ENCODE assay signal across 7 cellular contexts in genomic region chr19:49930483-49931011, GRCh38. TPM values are rescaled to one million over a fixed set of nuclear protein-coding genes. Genes with fewer than 3 reads are reported as not detected.
DNase-seq lines count a peak whose midpoint lies in the region; ATAC-seq and TF ChIP-seq lines count a peak whose summit lies in the region.

No MANE protein-coding gene starts in this region.

- no peaks in the 10 kb centered on the region for H3K9me3 Mint-ChIP-seq in T-cell

- no peaks in the 10 kb centered on the region for H3K27me3 Mint-ChIP-seq in T-cell

- POLR2A ChIA-PET in HEK293 (lab: Yijun Ruan, JAX) = interaction anchor here (1.0 to 2.8 kb wide), 23 partner anchors 9 to 435 kb away, joined by 3 to 41 read pairs (median 6); partner anchors contain the start of genes AKT1S1, FUZ, MED25 and PNKP
- POLR2A ChIA-PET in T-cell (lab: Charles Lee) = interaction anchor here in 1 of 2 donors (1.2 to 1.4 kb wide), 2 partner anchors 34 to 290 kb away, joined by 5 to 9 read pairs; partner anchors contain the start of genes IL4I1 and RRAS

- H3K4me1 ChIP-seq in HEK293 (ENCODE audit: control insufficient read depth, insufficient read depth, low read length) = peaks cover 9% of the 10 kb centered on the region
- peaks cover 4 to 47% (median 21%) of the 10 kb centered on the region in 9 donors for H3K4me1 ChIP-seq in heart right ventricle
- peaks cover 17 to 30% (median 18%) of the 10 kb centered on the region in 3 donors for H3K4me1 ChIP-seq in skeletal muscle tissue (ENCODE audit: control insufficient read depth in 3 of 3, insufficient read depth in 3 of 3, low read length in 3 of 3)

- ATAC-seq in T-cell (replicated peaks in 1 of 4) (no peak), heart right ventricle (peak in 3 of 8 donors; percentile 5 to 23 (median 9))

- no peak overlapping the region for H3K4me3 ChIP-seq in HEK293 (ENCODE audit: low read depth, low read length)
- H3K4me3 ChIP-seq in heart right ventricle = peak overlapping the region in 9 of 10 donors; percentile 66 to 98 (median 93)
- peak overlapping the region in 2 of 3 donors; percentile 88 to 95 for H3K4me3 ChIP-seq in skeletal muscle tissue (ENCODE audit: low read length in 3 of 3)
- H3K4me3 ChIP-seq in WERI-Rb-1 (ENCODE audit: low read depth, low read length) = no peak overlapping the region; the same call in 1 of the 2 replicates

- H3K27me3 ChIP-seq in heart right ventricle (no peaks in the 10 kb centered on the region), skeletal muscle tissue (ENCODE audit: control insufficient read depth in 3 of 3, insufficient read depth in 3 of 3, low read length in 3 of 3) (no peaks in the 10 kb centered on the region), WERI-Rb-1 (ENCODE audit: insufficient read depth, low read depth, severe bottlenecking) (no peaks in the 10 kb centered on the region)

- peak overlapping the region; percentile 36 to 97 for H3K27ac Mint-ChIP-seq in T-cell

- peak overlapping the region; percentile 11 to 99 (median 55) for H3K4me3 Mint-ChIP-seq in T-cell

- no peak for TF ChIP-seq CTCF in HEK293 (tag by site-specific recombination; IDR thresholded peaks at IDR 0.05)
- TF ChIP-seq CTCF in heart right ventricle (IDR thresholded peaks at IDR 0.05) = no peak
- TF ChIP-seq CTCF in WERI-Rb-1 (IDR thresholded peaks at IDR 0.05; ENCODE audit: low read depth, low read length) = no peak

- CTCF ChIA-PET in HEK293 (lab: Yijun Ruan, JAX) (interaction anchor here (0.6 to 1.0 kb wide), 4 partner anchors 21 to 213 kb away, joined by 3 to 4 read pairs (median 4); no protein-coding TSS in a partner anchor), T-cell (lab: Charles Lee) (interaction anchor here in 1 of 2 donors (0.6 kb wide), 1 partner anchor 1335 kb away, joined by 3 read pairs; no protein-coding TSS in a partner anchor)

- H3K4me1 Mint-ChIP-seq in T-cell = peaks cover 57 to 67% (median 62%) of the 10 kb centered on the region in 3 donors

- intact Hi-C loops in heart right ventricle (cut with DNase I) = loop anchor here in 3 of 10 donors (2.0 to 10.0 kb wide), 3 partner anchors 54 to 204 kb away; partner anchors contain the start of genes AKT1S1 (in 1 of the 3) and TBC1D17 (in 1 of the 3)

- WGBS in heart right ventricle, 2 donors = 51 to 61% methylated on average over 15 of the region's 15 CpGs

- peaks cover 8% of the 10 kb centered on the region for H3K36me3 Mint-ChIP-seq in T-cell

- H3K9ac ChIP-seq in skeletal muscle tissue (ENCODE audit: low read depth in 1 of 3, low read length in 3 of 3) = no peak overlapping the region

- H3K9me3 ChIP-seq in HEK293 (ENCODE audit: control insufficient read depth, insufficient read depth, low read depth, low read length) (no peaks in the 10 kb centered on the region), heart right ventricle (no peaks in the 10 kb centered on the region), skeletal muscle tissue (ENCODE audit: control insufficient read depth in 3 of 3, low read length in 3 of 3) (no peaks in the 10 kb centered on the region), WERI-Rb-1 (ENCODE audit: severe bottlenecking) (no peaks in the 10 kb centered on the region)

- peaks cover 22 to 32% of the 10 kb centered on the region in 2 experiments for H3K36me3 ChIP-seq in HEK293 (ENCODE audit: control insufficient read depth in 2 of 2, insufficient read depth in 1 of 2, low read length in 2 of 2)
- H3K36me3 ChIP-seq in heart right ventricle = peaks cover 0 to 39% (median 0%) of the 10 kb centered on the region in 9 donors
- peaks cover 10 to 17% (median 11%) of the 10 kb centered on the region in 3 donors for H3K36me3 ChIP-seq in skeletal muscle tissue (ENCODE audit: control insufficient read depth in 3 of 3, insufficient read depth in 3 of 3, low read length in 3 of 3)
- H3K36me3 ChIP-seq in WERI-Rb-1 = peaks cover 37% of the 10 kb centered on the region

- H3K27ac ChIP-seq in HEK293 (ENCODE audit: extremely low read depth, low read depth, low read length) (no peak overlapping the region), heart right ventricle (peak overlapping the region in 9 of 10 donors; percentile 68 to 96 (median 95)), skeletal muscle tissue (ENCODE audit: low read depth, low read length) (peak overlapping the region; percentile 88), WERI-Rb-1 (no peak overlapping the region)

- DNase-seq in T-cell (peak in 4 of 34 experiments; percentile 5 to 21 (median 12)), heart right ventricle (peak; percentile 49 to 59), WERI-Rb-1 (no peak), NOMO-1 treated with dmso at 0.1 percent for 144 hours (lab: John Stamatoyannopoulos, UW; ENCODE audit: unreplicated experiment) (no peak)
- DNase-seq in activated CD4-positive, CD25-positive, alpha-beta regulatory T cell treated with anti-CD3 and anti-CD28 coated beads, Interleukin-2, amount 50 U/mL, for 72 hours = no peak

TF ChIP-seq in HEK293, 187 proteins besides CTCF, POLR2A, EP300 and RAD21:
- no peak for TF ChIP-seq ZBTB26 (tag by site-specific recombination; optimal IDR thresholded peaks at IDR 0.05)
- 0 out of 2 replicates have a peak, but pooled peaks have one; percentile 63 for TF ChIP-seq KLF1 (tag by site-specific recombination; IDR thresholded peaks at IDR 0.05)
- TF ChIP-seq KLF9 (tag by site-specific recombination; IDR thresholded peaks at IDR 0.05; ENCODE audit: low read depth) = peak; percentile 33; the same call in 1 of the 2 replicates

RNA-seq across cellular contexts. Expression of gene NUP62, which starts 1.2 kb away (rescaled TPM):
- total RNA-seq in T-cell (10 to 100 TPM; 36.2 to 67.5 (median 59.5) TPM), heart right ventricle (10 to 100 TPM; 23.1 to 48.1 (median 32.7) TPM), skeletal muscle tissue (16.2 TPM)
- polyA plus RNA-seq in heart right ventricle = 10 to 100 TPM; 13.2 to 19.7 TPM

RNA-seq across cellular contexts. Expression of gene ATF5, which starts 1.5 kb away (rescaled TPM):
- total RNA-seq in T-cell (10 to 100 TPM in 3 of 5 donors, 1 to 10 TPM in 2; 8.5 to 18.9 (median 11.2) TPM), heart right ventricle (10 to 100 TPM in 3 of 10 donors, 1 to 10 TPM in 7; 6.4 to 33.8 (median 9.7) TPM), skeletal muscle tissue (2.1 TPM)
- 10 to 100 TPM; 14.1 to 22.0 TPM for polyA plus RNA-seq in heart right ventricle

RNA-seq across cellular contexts. Expression of gene SIGLEC11, which starts 30.4 kb away (rescaled TPM):
- total RNA-seq in T-cell = under 1 TPM in 2 of 5 donors, not detected in 3; 0.09 to 0.23 TPM
- 1 to 10 TPM in 1 of 10 donors, under 1 TPM in 8, not detected in 1; 0.11 to 1.1 (median 0.42) TPM for total RNA-seq in heart right ventricle
- 1 to 10 TPM in 1 of 2 donors, under 1 TPM in 1; 0.20 to 1.7 TPM for polyA plus RNA-seq in heart right ventricle
- total RNA-seq in skeletal muscle tissue = 1.6 TPM

RNA-seq across cellular contexts. Expression of gene IL4I1, which starts 33.9 kb away (rescaled TPM):
- 10 to 100 TPM in 1 of 5 donors, 1 to 10 TPM in 4; 2.0 to 12.4 (median 4.0) TPM for total RNA-seq in T-cell
- total RNA-seq in heart right ventricle = 10 to 100 TPM in 1 of 10 donors, under 1 TPM in 7, not detected in 2; 0.26 to 26.9 (median 0.60) TPM
- under 1 TPM in 1 of 2 donors, not detected in 1; 0.33 TPM for polyA plus RNA-seq in heart right ventricle
- total RNA-seq in skeletal muscle tissue = 0.52 TPM

RNA-seq across cellular contexts. Expression of gene TBC1D17, which starts 53.0 kb away (rescaled TPM):
- 100 to 1,000 TPM in 1 of 5 donors, 10 to 100 TPM in 4; 46.5 to 102 (median 88.6) TPM for total RNA-seq in T-cell
- total RNA-seq in heart right ventricle = 10 to 100 TPM; 40.6 to 57.9 (median 50.6) TPM
- polyA plus RNA-seq in heart right ventricle = 10 to 100 TPM; 30.4 to 41.7 TPM
- 7.3 TPM for total RNA-seq in skeletal muscle tissue

Comparison
In these comparisons a context has a peak if more than half of its experiments do, and no peak if none do; other contexts are left out.
1. H3K27ac ChIP-seq: peak in heart right ventricle (9 of 10) and skeletal muscle tissue (single experiment); none in HEK293 (single experiment) and WERI-Rb-1 (single experiment).
2. H3K4me3 ChIP-seq: peak in heart right ventricle (9 of 10) and skeletal muscle tissue (2 of 3); none in HEK293 (single experiment) and WERI-Rb-1 (single experiment).
3. DNase-seq: peak in heart right ventricle (2 of 2); none in WERI-Rb-1 (single experiment), activated CD4-positive, CD25-positive, alpha-beta regulatory T cell treated with anti-CD3 and anti-CD28 coated beads, Interleukin-2, amount 50 U/mL, for 72 hours (single experiment) and NOMO-1 treated with dmso at 0.1 percent for 144 hours (single experiment).